10 cellular contexts compared by ENCODE assay signal in the genomic region with DNA sequence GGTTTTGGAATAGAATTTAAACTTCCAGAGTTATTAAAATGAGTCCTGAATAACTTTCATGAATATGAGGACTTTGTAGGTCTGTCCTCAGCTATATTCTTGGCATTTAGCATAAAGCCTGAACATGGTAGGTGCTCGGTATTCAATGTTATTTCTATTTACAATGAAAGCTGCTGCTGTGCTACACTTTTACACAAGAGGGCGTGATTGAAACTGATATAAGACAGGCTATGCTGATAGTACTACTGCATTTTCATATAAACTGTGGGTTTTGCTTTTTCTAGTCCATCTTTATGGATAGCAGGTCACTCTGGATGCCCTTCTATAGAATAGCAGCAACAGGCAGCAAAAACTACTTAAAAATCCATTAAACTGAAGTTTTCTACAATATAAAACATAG. TPM values are rescaled to one million over a fixed set of nuclear protein-coding genes. Genes with fewer than 3 reads are reported as not detected.
DNase-seq lines count a peak whose midpoint lies in the region; ATAC-seq, FAIRE-seq and TF ChIP-seq lines count a peak whose summit lies in the region.
"Had no signal": no experiment of that assay in that cellular context is flagged by ENCODE, and none has a peak within 500 bp of the region (broad histone marks: within the 10 kb centered on the region; RNA-seq: fewer than 3 reads in every experiment).

No MANE protein-coding gene starts in this region.

- no peaks in the 10 kb centered on the region for H3K36me3 Mint-ChIP-seq in chondrocyte (ENCODE audit: low read depth)
- no peaks in the 10 kb centered on the region for H3K36me3 Mint-ChIP-seq in activated CD4-positive, alpha-beta memory T cell treated with anti-CD3 and anti-CD28 coated beads, Interleukin-2, amount 10 ng/mL, durations not matched to agents 7 days and 5 days (ENCODE audit: low read depth)

- H4K20me1 ChIP-seq in HepG2 (ENCODE audit: insufficient read depth, low read length), result no peaks in the 10 kb centered on the region

- H3K9ac ChIP-seq in liver (ENCODE audit: low read depth in 1 of 2, low read length in 2 of 2), result no peak overlapping the region
- no peak overlapping the region for H3K9ac ChIP-seq in HepG2 (ENCODE audit: insufficient read depth, low read depth, low read length)

- FAIRE-seq in HepG2 (lab: Jason Lieb, UNC), result no peak

- no peaks in the 10 kb centered on the region for H3K79me2 ChIP-seq in HepG2 (ENCODE audit: insufficient read depth, low read length)

- CTCF ChIA-PET in HepG2 (lab: Yijun Ruan, JAX; ENCODE audit: low intra/inter-chr PET ratio, low total read pairs), result no interaction called here
- CTCF ChIA-PET in activated CD4-positive, alpha-beta memory T cell treated with anti-CD3 and anti-CD28 coated beads, Interleukin-2, amount 10 ng/mL, durations not matched to agents 7 days and 5 days (lab: Charles Lee), result no interaction called here

- H3K4me2 ChIP-seq in HepG2 (ENCODE audit: low read depth, low read length), result no peak overlapping the region

- POLR2A ChIA-PET in HepG2 (lab: Yijun Ruan, JAX), result no interaction called here
- POLR2A ChIA-PET in activated CD4-positive, alpha-beta memory T cell treated with anti-CD3 and anti-CD28 coated beads, Interleukin-2, amount 10 ng/mL, durations not matched to agents 7 days and 5 days (lab: Charles Lee), result no interaction called here

- H2AFZ ChIP-seq in HepG2 (ENCODE audit: low read length), result no peak overlapping the region

- H3K27me3 ChIP-seq in liver (ENCODE audit: control insufficient read depth in 4 of 4, insufficient read depth in 4 of 4, low read length in 3 of 4) (peaks cover 0 to 3% (median 0%) of the 10 kb centered on the region in 4 donors), HepG2 (ENCODE audit: control insufficient read depth in 1 of 2, insufficient read depth in 2 of 2, low read length in 2 of 2) (no peaks in the 10 kb centered on the region)

- DNase-seq in HepG2 (ENCODE audit: low spot score) (no peak), chondrocyte (ENCODE audit: low spot score) (no peak), LoVo (ENCODE audit: low spot score) (no peak), NOMO-1 treated with DMSO at 0.1 percent for 48 hours (lab: John Stamatoyannopoulos, UW; ENCODE audit: unreplicated experiment) (no peak)
- no peak for DNase-seq in activated CD4-positive, alpha-beta memory T cell treated with anti-CD3 and anti-CD28 coated beads, Interleukin-2, amount 10 ng/mL, durations not matched to agents 7 days and 5 days
- DNase-seq: activated naive CD8-positive, alpha-beta T cell treated with anti-CD3 and anti-CD28 coated beads, Interleukin-2, amount 50 U/mL, for 24 hours had no signal

- no TSS peak for BruUV-seq in HepG2 (replicated peaks; lab: Mats Ljungman, UMichigan)

- peak; percentile 28 for TF ChIP-seq CTCF in liver (IDR thresholded peaks at IDR 0.05; ENCODE audit: low read depth, low read length, missing input control)
- no peak for TF ChIP-seq CTCF in HepG2 (CRISPR knock-in tag; IDR thresholded peaks at IDR 0.05)
- peak; percentile 69 for TF ChIP-seq CTCF in chondrocyte (IDR thresholded peaks at IDR 0.05)

- H3K36me3 ChIP-seq in liver (ENCODE audit: control insufficient read depth in 4 of 4, insufficient read depth in 3 of 4, low read depth in 1 of 4, low read length in 3 of 4), result no peaks in the 10 kb centered on the region
- H3K36me3 ChIP-seq in HepG2 (replicated peaks in 1 of 2; ENCODE audit: control insufficient read depth in 1 of 2, insufficient read depth in 2 of 2, low read length in 2 of 2), result no peaks in the 10 kb centered on the region

- 25% methylated on average over 2 of the region's 2 CpGs for WGBS in liver
- 2% methylated on average over 2 of the region's 2 CpGs for WGBS in HepG2 (ENCODE audit: low lambda C conversion rate)

- no peak overlapping the region for H3K4me3 Mint-ChIP-seq in chondrocyte (ENCODE audit: unreplicated experiment)
- no peak overlapping the region for H3K4me3 Mint-ChIP-seq in activated CD4-positive, alpha-beta memory T cell treated with anti-CD3 and anti-CD28 coated beads, Interleukin-2, amount 10 ng/mL, durations not matched to agents 7 days and 5 days
- H3K4me3 Mint-ChIP-seq: activated naive CD8-positive, alpha-beta T cell treated with anti-CD3 and anti-CD28 coated beads, Interleukin-2, amount 50 U/mL, for 24 hours had no signal

- H3K4me3 ChIP-seq in liver (ENCODE audit: low read depth in 1 of 3, low read length in 3 of 3), result no peak overlapping the region
- no peak overlapping the region for H3K4me3 ChIP-seq in HepG2 (replicated peaks in 1 of 3; ENCODE audit: insufficient read depth in 1 of 3, low read depth in 2 of 3, low read length in 3 of 3)

- H3K9me3 Mint-ChIP-seq in chondrocyte (ENCODE audit: low read depth), result no peaks in the 10 kb centered on the region
- H3K9me3 Mint-ChIP-seq in activated CD4-positive, alpha-beta memory T cell treated with anti-CD3 and anti-CD28 coated beads, Interleukin-2, amount 10 ng/mL, durations not matched to agents 7 days and 5 days, result no peaks in the 10 kb centered on the region
- H3K9me3 Mint-ChIP-seq: activated naive CD8-positive, alpha-beta T cell treated with anti-CD3 and anti-CD28 coated beads, Interleukin-2, amount 50 U/mL, for 24 hours had no signal

- no peak overlapping the region for H3K27ac Mint-ChIP-seq in chondrocyte (ENCODE audit: unreplicated experiment)
- H3K27ac Mint-ChIP-seq in activated CD4-positive, alpha-beta memory T cell treated with anti-CD3 and anti-CD28 coated beads, Interleukin-2, amount 10 ng/mL, durations not matched to agents 7 days and 5 days, result no peak overlapping the region
- H3K27ac Mint-ChIP-seq: activated naive CD8-positive, alpha-beta T cell treated with anti-CD3 and anti-CD28 coated beads, Interleukin-2, amount 50 U/mL, for 24 hours had no signal

- H3K9me3 ChIP-seq in liver (ENCODE audit: control insufficient read depth in 4 of 4, low read length in 3 of 4) (no peaks in the 10 kb centered on the region), HepG2 (ENCODE audit: low read length) (no peaks in the 10 kb centered on the region)

- H3K27ac ChIP-seq in liver (ENCODE audit: low read depth in 1 of 2, low read length in 2 of 2) (no peak overlapping the region), HepG2 (ENCODE audit: extremely low read length, insufficient read depth, low read length) (no peak overlapping the region)

- H3K27me3 Mint-ChIP-seq in chondrocyte (ENCODE audit: low read depth), result peaks cover 24% of the 10 kb centered on the region
- H3K27me3 Mint-ChIP-seq in activated CD4-positive, alpha-beta memory T cell treated with anti-CD3 and anti-CD28 coated beads, Interleukin-2, amount 10 ng/mL, durations not matched to agents 7 days and 5 days, result peaks cover 19% of the 10 kb centered on the region

- TF ChIP-seq RAD21 in liver (IDR thresholded peaks at IDR 0.05), result peak; percentile 22 to 64
- no peak for TF ChIP-seq RAD21 in HepG2 (CRISPR knock-in tag; IDR thresholded peaks at IDR 0.05)

- TF ChIP-seq EP300 in HepG2 (IDR thresholded peaks at IDR 0.05; ENCODE audit: low read depth in 2 of 2, low read length in 2 of 2) (no peak), HepG2 (CRISPR knock-in tag; IDR thresholded peaks at IDR 0.05; ENCODE audit: borderline replicate concordance) (no peak)

- in situ Hi-C loops in HepG2 (cut with HindIII; ENCODE audit: extremely low pct_ligation_motif_present, low pct_unique_long_range_greater_than_20kb), result no loop called here

- H3K4me1 Mint-ChIP-seq in chondrocyte (ENCODE audit: low read depth), result no peaks in the 10 kb centered on the region
- no peaks in the 10 kb centered on the region for H3K4me1 Mint-ChIP-seq in activated CD4-positive, alpha-beta memory T cell treated with anti-CD3 and anti-CD28 coated beads, Interleukin-2, amount 10 ng/mL, durations not matched to agents 7 days and 5 days

- no peaks in the 10 kb centered on the region for H3K4me1 ChIP-seq in liver (ENCODE audit: control insufficient read depth in 4 of 4, insufficient read depth in 4 of 4, low read length in 3 of 4)
- H3K4me1 ChIP-seq in HepG2 (ENCODE audit: insufficient read depth, low read length), result no peaks in the 10 kb centered on the region

- ATAC-seq in HepG2 (no peak), HG03439 (IDR thresholded peaks at IDR 0.05; ENCODE audit: unreplicated experiment) (peak; percentile 76), HG03354 (IDR thresholded peaks at IDR 0.05; ENCODE audit: poor library complexity, severe bottlenecking, unreplicated experiment) (no peak)
- ATAC-seq: activated naive CD8-positive, alpha-beta T cell treated with anti-CD3 and anti-CD28 coated beads, Interleukin-2, amount 50 U/mL, for 24 hours; sciatic nerve had no signal

- TF ChIP-seq POLR2A in HepG2 (IDR thresholded peaks at IDR 0.05; ENCODE audit: insufficient read depth in 1 of 2, low read depth in 2 of 2, low read length in 2 of 2), result no peak

- intact Hi-C loops in HepG2 (cut with micrococcal nuclease; ENCODE audit: unreplicated experiment), result no loop called here

TF ChIP-seq in HepG2, 621 proteins besides CTCF, POLR2A, EP300 and RAD21 (continues in another document):
- no peak for TF ChIP-seq ZNF703 (CRISPR knock-in tag; IDR thresholded peaks at IDR 0.05; ENCODE audit: borderline replicate concordance)

RNA-seq across cellular contexts. Expression of gene GNPDA2, which starts 12.3 kb away (rescaled TPM):
- total RNA-seq in liver (1 to 10 TPM; 3.5 to 5.3 TPM), HepG2 (2016; rRNA removed; fragmentation: Illumina TruSeq; extraction: Trizol) (9.0 and 11.5 TPM in 2 replicates), chondrocyte (17.9 to 23.8 TPM (median 18.9 TPM) in 3 replicates)
- polyA plus RNA-seq in liver (1 to 10 TPM; 1.5 to 3.8 TPM), HepG2 (2011; rRNA removed) (4.2 and 5.4 TPM in 2 replicates)
- 1.6 and 2.8 TPM in 2 replicates for total RNA-seq in HepG2 (2016; cell fraction: cytosol; rRNA removed; fragmentation: Illumina TruSeq; extraction: Trizol; ENCODE audit: low read depth)
- 8.2 and 10.8 TPM in 2 replicates for total RNA-seq in HepG2 (2016; cell fraction: insoluble cytoplasmic fraction; rRNA removed; fragmentation: Illumina TruSeq; extraction: Trizol)
- total RNA-seq in HepG2 (2016; cell fraction: membrane; rRNA removed; fragmentation: Illumina TruSeq; extraction: Trizol), result 3.6 and 4.1 TPM in 2 replicates
- total RNA-seq in HepG2 (2016; cell fraction: nucleus; rRNA removed; fragmentation: Illumina TruSeq; extraction: Trizol), result 8.8 and 9.9 TPM in 2 replicates
- 1.9 and 3.1 TPM in 2 replicates for polyA plus RNA-seq in HepG2 (2011; cell fraction: cytosol; rRNA removed)
- 1.6 and 2.1 TPM in 2 replicates for polyA plus RNA-seq in HepG2 (2011; cell fraction: nucleus; rRNA removed)
- 5.3 and 6.8 TPM in 2 replicates for polyA plus RNA-seq in HepG2 (2012)
- polyA plus RNA-seq in HepG2 (2016; cell fraction: cytosol; fragmentation: Illumina TruSeq; extraction: Trizol; ENCODE audit: low read depth), result 0.99 and 1.2 TPM in 2 replicates
- 8.0 and 9.2 TPM in 2 replicates for polyA plus RNA-seq in HepG2 (2016; cell fraction: insoluble cytoplasmic fraction; fragmentation: Illumina TruSeq; extraction: Trizol; ENCODE audit: low read depth)
- polyA plus RNA-seq in HepG2 (2016; cell fraction: membrane; fragmentation: Illumina TruSeq; extraction: Trizol; ENCODE audit: low read depth), result 2.6 TPM in 2 replicates
- polyA plus RNA-seq in HepG2 (2016; cell fraction: nucleus; fragmentation: Illumina TruSeq; extraction: Trizol; ENCODE audit: insufficient read depth, low read depth), result 8.5 and 8.6 TPM in 2 replicates
- 3.6 and 8.7 TPM in 2 replicates for polyA minus RNA-seq in HepG2 (2011; rRNA and poly(A)+ RNA removed; ENCODE audit: low replicate concordance)
- 3.3 and 3.5 TPM in 2 replicates for polyA minus RNA-seq in HepG2 (2011; cell fraction: cytosol; rRNA and poly(A)+ RNA removed)
- 15.5 and 17.8 TPM in 2 replicates for polyA minus RNA-seq in HepG2 (2011; cell fraction: nucleus; rRNA and poly(A)+ RNA removed)
- total RNA-seq in activated CD4-positive, alpha-beta memory T cell treated with anti-CD3 and anti-CD28 coated beads, Interleukin-2, amount 10 ng/mL, durations not matched to agents 7 days and 5 days, result 10 to 100 TPM; 11.1 to 12.2 TPM
